Comparison of ENCODE assay signal across 30 cellular contexts in genomic region chr18:54962919-54963645, GRCh38. TPM values are rescaled to one million over a fixed set of nuclear protein-coding genes. Genes with fewer than 3 reads are reported as not detected.
"Had no signal": no experiment of that assay in that cellular context is flagged by ENCODE, and none has a peak within 500 bp of the region (broad histone marks: within the 10 kb centered on the region; RNA-seq: fewer than 3 reads in every experiment).

No MANE protein-coding gene starts in this region.

- H3K36me3 ChIP-seq: left ventricle myocardium inferior, neutrophil, ovary, stomach, thyroid gland, transverse colon, upper lobe of left lung, vagina had no signal

- H3K4me1 Mint-ChIP-seq: neural crest cell had no signal

- H3K27me3 ChIP-seq: ovary, testis, thyroid gland, upper lobe of left lung, vagina had no signal

- ATAC-seq: mucosa of descending colon; naive thymus-derived CD4-positive, alpha-beta T cell; natural killer cell treated with Interleukin-12 subunit alpha and Interleukin-12 subunit beta and Interleukin-15 and Interleukin-18, amount 100 ng/mL, for 72 hours; right cardiac atrium; sciatic nerve; stimulated activated naive B cell treated with anti-CD40 and anti-IgM and Interleukin-4, amounts not matched to agents 10 μg/mL and 1 μg/mL and 100 μg/mL, for 72 hours; stimulated activated naive CD8-positive, alpha-beta T cell treated with anti-CD3 and anti-CD28 coated beads, Interleukin-15, Interleukin-2, amounts not matched to agents 100 U/mL and 50 U/mL, for 24 hours had no signal

- H3K27ac ChIP-seq: left ventricle myocardium inferior, neutrophil, ovary, skin epidermis, stomach, testis, thyroid gland, transverse colon, upper lobe of left lung, vagina had no signal

- H3K4me3 ChIP-seq: left ventricle myocardium inferior, lung, mucosa of descending colon, ovary, skin epidermis, stomach, testis, thyroid gland, transverse colon, upper lobe of left lung, vagina had no signal

- H3K36me3 Mint-ChIP-seq: immature natural killer cell; naive thymus-derived CD4-positive, alpha-beta T cell; natural killer cell treated with Interleukin-12 subunit alpha and Interleukin-12 subunit beta and Interleukin-15 and Interleukin-18, amount 100 ng/mL, for 72 hours; stimulated activated naive B cell treated with anti-CD40 and anti-IgM and Interleukin-4, amounts not matched to agents 10 μg/mL and 1 μg/mL and 100 μg/mL, for 72 hours had no signal

- H3K27me3 Mint-ChIP-seq: progenitor cell of endocrine pancreas had no signal

- H3K4me3 Mint-ChIP-seq: immature natural killer cell; naive thymus-derived CD4-positive, alpha-beta T cell; natural killer cell treated with Interleukin-12 subunit alpha and Interleukin-12 subunit beta and Interleukin-15 and Interleukin-18, amount 100 ng/mL, for 72 hours; neural crest cell; stimulated activated naive B cell treated with anti-CD40 and anti-IgM and Interleukin-4, amounts not matched to agents 10 μg/mL and 1 μg/mL and 100 μg/mL, for 72 hours had no signal

- FAIRE-seq: islet of Langerhans, kidney had no signal

- DNase-seq: hypothalamus; immature natural killer cell; kidney; left ventricle myocardium inferior; midbrain; mucosa of descending colon; naive thymus-derived CD4-positive, alpha-beta T cell; ovary; right cardiac atrium; stimulated activated CD4-positive, alpha-beta T cell treated with anti-CD3 and anti-CD28 coated beads, Interleukin-12 subunit alpha, Interleukin-12 subunit beta, amount 100 ng/mL, for 4 hours; stimulated activated CD4-positive, alpha-beta T cell treated with anti-CD3 and anti-CD28 coated beads, Interleukin-15, amount 100 ng/mL, for 24 hours; stimulated activated CD4-positive, alpha-beta T cell treated with anti-CD3 and anti-CD28 coated beads, Interleukin-2, amount 100 ng/mL, for 24 hours; stimulated activated CD4-positive, alpha-beta T cell treated with anti-CD3 and anti-CD28 coated beads, Interleukin-4, amount 100 ng/mL, for 1 hour; stimulated activated naive B cell treated with anti-CD40 and anti-IgM and Interleukin-4, amounts not matched to agents 10 μg/mL and 1 μg/mL and 100 μg/mL, for 72 hours; stimulated activated naive CD8-positive, alpha-beta T cell treated with anti-CD3 and anti-CD28 coated beads, Interleukin-15, Interleukin-2, amounts not matched to agents 100 U/mL and 50 U/mL, for 24 hours; stomach; testis; thyroid gland; transverse colon; upper lobe of left lung had no signal

- H3K9me3 ChIP-seq: left ventricle myocardium inferior, mucosa of descending colon, neutrophil, ovary, stomach, testis, thyroid gland, transverse colon, upper lobe of left lung, vagina had no signal

- H3K4me1 ChIP-seq: testis had no signal

- H3K9me3 Mint-ChIP-seq: immature natural killer cell; natural killer cell treated with Interleukin-12 subunit alpha and Interleukin-12 subunit beta and Interleukin-15 and Interleukin-18, amount 100 ng/mL, for 72 hours; neural crest cell; stimulated activated naive B cell treated with anti-CD40 and anti-IgM and Interleukin-4, amounts not matched to agents 10 μg/mL and 1 μg/mL and 100 μg/mL, for 72 hours had no signal

- H3K27ac Mint-ChIP-seq: naive thymus-derived CD4-positive, alpha-beta T cell; natural killer cell treated with Interleukin-12 subunit alpha and Interleukin-12 subunit beta and Interleukin-15 and Interleukin-18, amount 100 ng/mL, for 72 hours; progenitor cell of endocrine pancreas; stimulated activated naive B cell treated with anti-CD40 and anti-IgM and Interleukin-4, amounts not matched to agents 10 μg/mL and 1 μg/mL and 100 μg/mL, for 72 hours had no signal

RNA-seq across cellular contexts. Expression of gene CCDC68, which starts 3.8 kb away (rescaled TPM):
- total RNA-seq: myocyte; naive thymus-derived CD4-positive, alpha-beta T cell; neural crest cell had no signal
